Comparison of ENCODE assay signal across 13 cellular contexts in genomic region chr3:129658156-129658843, GRCh38. TPM values are rescaled to one million over a fixed set of nuclear protein-coding genes. Genes with fewer than 3 reads are reported as not detected.
DNase-seq lines count a peak whose midpoint lies in the region; ATAC-seq, FAIRE-seq and TF ChIP-seq lines count a peak whose summit lies in the region.
"Had no signal": no experiment of that assay in that cellular context is flagged by ENCODE, and none has a peak within 500 bp of the region (broad histone marks: within the 10 kb centered on the region; RNA-seq: fewer than 3 reads in every experiment).

No MANE protein-coding gene starts in this region.

- H3K79me2 ChIP-seq in GM23338 (replicated peaks; ENCODE audit: insufficient read depth) (no peaks in the 10 kb centered on the region), endothelial cell of umbilical vein (ENCODE audit: control insufficient read depth, insufficient read depth, low read length) (peaks cover 2% of the 10 kb centered on the region), neural progenitor cell (ENCODE audit: low read depth) (peaks cover 76% of the 10 kb centered on the region)

- H3K9me2 ChIP-seq in GM23338 (ENCODE audit: insufficient read depth) = no peaks in the 10 kb centered on the region

- no peaks in the 10 kb centered on the region for H3K9me3 ChIP-seq in endothelial cell of umbilical vein (replicated peaks; ENCODE audit: control insufficient read depth, insufficient read depth, low read length)
- H3K9me3 ChIP-seq in HAP-1 = no peaks in the 10 kb centered on the region
- no peaks in the 10 kb centered on the region for H3K9me3 ChIP-seq in neural progenitor cell (ENCODE audit: low read depth)
- H3K9me3 ChIP-seq: right atrium auricular region had no signal

- H3K4me1 Mint-ChIP-seq in GM23338 (peaks cover 25% of the 10 kb centered on the region), neural progenitor cell (peaks cover 25% of the 10 kb centered on the region)

- no peak for TF ChIP-seq POLR2A in endothelial cell of umbilical vein (IDR thresholded peaks at IDR 0.05; ENCODE audit: low read depth, low read length)

- CTCF ChIA-PET in endothelial cell of umbilical vein (lab: Charles Lee) = interaction anchor here (0.7 to 1.8 kb wide), 4 partner anchors 31 to 167 kb away, joined by 4 to 5 read pairs (median 4); no protein-coding TSS in a partner anchor

- peak overlapping the region; percentile 60 for H3K27ac Mint-ChIP-seq in GM23338
- no peak overlapping the region for H3K27ac Mint-ChIP-seq in neural progenitor cell
- H3K27ac Mint-ChIP-seq: CD8-positive, alpha-beta T cell had no signal

- H3K4me2 ChIP-seq in GM23338 = no peak overlapping the region
- H3K4me2 ChIP-seq in endothelial cell of umbilical vein (ENCODE audit: insufficient read depth, low read length) = peak overlapping the region; percentile 48
- H3K4me2 ChIP-seq in neural progenitor cell = no peak overlapping the region

- H4K20me1 ChIP-seq in GM23338 (replicated peaks; ENCODE audit: insufficient read depth) (no peaks in the 10 kb centered on the region), endothelial cell of umbilical vein (replicated peaks; ENCODE audit: control insufficient read depth, extremely low read depth, insufficient read depth, low read length) (no peaks in the 10 kb centered on the region), neural progenitor cell (ENCODE audit: low read depth) (peaks cover 12% of the 10 kb centered on the region)

- POLR2A ChIA-PET in endothelial cell of umbilical vein (lab: Charles Lee) = no interaction called here

- no peaks in the 10 kb centered on the region for H3K9me3 Mint-ChIP-seq in GM23338
- H3K9me3 Mint-ChIP-seq in neural progenitor cell = no peaks in the 10 kb centered on the region
- H3K9me3 Mint-ChIP-seq: CD8-positive, alpha-beta T cell had no signal

- H3K4me3 ChIP-seq in GM23338 (no peak overlapping the region), endothelial cell of umbilical vein (replicated peaks in 1 of 3; ENCODE audit: insufficient read depth in 1 of 3, low read depth in 1 of 3, low read length in 3 of 3) (no peak overlapping the region), HAP-1 (no peak overlapping the region), neural progenitor cell (no peak overlapping the region)
- H3K4me3 ChIP-seq: lung, right atrium auricular region had no signal

- H2AFZ ChIP-seq in GM23338 (no peak overlapping the region), endothelial cell of umbilical vein (ENCODE audit: low read depth, low read length) (peak overlapping the region; percentile 27), neural progenitor cell (replicated peaks) (no peak overlapping the region)

- peak; percentile 72 for FAIRE-seq in endothelial cell of umbilical vein (lab: Jason Lieb, UNC)

- H3K36me3 ChIP-seq in GM23338 (ENCODE audit: insufficient read depth) = no peaks in the 10 kb centered on the region
- H3K36me3 ChIP-seq in endothelial cell of umbilical vein (ENCODE audit: control insufficient read depth in 2 of 2, extremely low read depth in 1 of 2, insufficient read depth in 2 of 2, low read length in 2 of 2) = no peaks in the 10 kb centered on the region
- no peaks in the 10 kb centered on the region for H3K36me3 ChIP-seq in HAP-1 (replicated peaks)
- H3K36me3 ChIP-seq in neural progenitor cell = no peaks in the 10 kb centered on the region

- no peaks in the 10 kb centered on the region for H3K9me1 ChIP-seq in endothelial cell of umbilical vein (replicated peaks; ENCODE audit: control insufficient read depth, extremely low read depth, insufficient read depth, low read length)

- H3K27me3 ChIP-seq in GM23338 (ENCODE audit: insufficient read depth) = no peaks in the 10 kb centered on the region
- H3K27me3 ChIP-seq in endothelial cell of umbilical vein (ENCODE audit: control insufficient read depth in 2 of 2, insufficient read depth in 2 of 2, low read length in 2 of 2) = no peaks in the 10 kb centered on the region
- no peaks in the 10 kb centered on the region for H3K27me3 ChIP-seq in HAP-1 (ENCODE audit: low read depth)
- no peaks in the 10 kb centered on the region for H3K27me3 ChIP-seq in neural progenitor cell
- H3K27me3 ChIP-seq: right atrium auricular region had no signal

- no peaks in the 10 kb centered on the region for H3K27me3 Mint-ChIP-seq in GM23338 (ENCODE audit: insufficient read depth, low read depth, poor library complexity)
- no peaks in the 10 kb centered on the region for H3K27me3 Mint-ChIP-seq in neural progenitor cell (ENCODE audit: insufficient read depth, low read depth)

- H3K9ac ChIP-seq in endothelial cell of umbilical vein (replicated peaks; ENCODE audit: extremely low read depth, insufficient read depth, low read length) (no peak overlapping the region), neural progenitor cell (no peak overlapping the region)

- peaks cover 3% of the 10 kb centered on the region; the same call in 2 of the 3 replicates for H3K36me3 Mint-ChIP-seq in GM23338 (ENCODE audit: low read depth)
- peaks cover 15% of the 10 kb centered on the region for H3K36me3 Mint-ChIP-seq in neural progenitor cell

- BruUV-seq in endothelial cell of umbilical vein (replicated peaks; lab: Mats Ljungman, UMichigan) = no TSS peak

- DNase-seq in GM23338 (ENCODE audit: low spot score) (no peak), OCI-M1 (lab: John Stamatoyannopoulos, UW) (peak; percentile 25), endothelial cell of umbilical vein (ENCODE audit: low read depth, low spot score) (peak; percentile 85), pulmonary artery endothelial cell (ENCODE audit: low read depth, low spot score) (peak; percentile 17), HAP-1 (ENCODE audit: low spot score in 2 of 2) (no peak), neural progenitor cell (ENCODE audit: low spot score) (no peak), HUDEP-2 (lab: John Stamatoyannopoulos, UW; ENCODE audit: unreplicated experiment in 76 of 76) (no peak)
- DNase-seq in stimulated activated CD4-positive, alpha-beta T cell treated with anti-CD3 and anti-CD28 coated beads, Interleukin-2, amount 100 ng/mL, for 48 hours = no peak
- DNase-seq: CD8-positive, alpha-beta T cell; NCI-H2171; RPMI8226 had no signal

- peaks cover 10% of the 10 kb centered on the region for H3K4me1 ChIP-seq in GM23338 (ENCODE audit: insufficient read depth)
- H3K4me1 ChIP-seq in endothelial cell of umbilical vein (ENCODE audit: control insufficient read depth, extremely low read depth, insufficient read depth, low read length) = peaks cover 31% of the 10 kb centered on the region
- H3K4me1 ChIP-seq in HAP-1 = peaks cover 15% of the 10 kb centered on the region
- H3K4me1 ChIP-seq in neural progenitor cell = peaks cover 23% of the 10 kb centered on the region

- dilution Hi-C loops in endothelial cell of umbilical vein (cut with MboI; ENCODE audit: extremely low pct_ligation_motif_present, low sequenced_read_pairs) = loop anchor here (25.0 kb wide), 1 partner anchor 179 kb away; no protein-coding TSS in a partner anchor

- H3F3A ChIP-seq in GM23338 (replicated peaks; ENCODE audit: low read depth) (no peaks in the 10 kb centered on the region), neural progenitor cell (ENCODE audit: low read depth) (peaks cover 4% of the 10 kb centered on the region)

- no peak overlapping the region for H3K4me3 Mint-ChIP-seq in GM23338
- H3K4me3 Mint-ChIP-seq in neural progenitor cell = no peak overlapping the region
- H3K4me3 Mint-ChIP-seq: CD8-positive, alpha-beta T cell had no signal

- TF ChIP-seq CTCF in GM23338 (conservative IDR thresholded peaks at IDR 0.05; ENCODE audit: low read depth in 2 of 2) (no peak), endothelial cell of umbilical vein (IDR thresholded peaks at IDR 0.05; ENCODE audit: extremely low read depth in 1 of 2, insufficient read depth in 1 of 2, low read depth in 1 of 2, low read length in 2 of 2) (no peak), neural progenitor cell (IDR thresholded peaks at IDR 0.05) (no peak)

- in situ Hi-C loops in HAP-1 (cut with MboI; ENCODE audit: low sequenced_read_pairs) = no loop called here

- intact Hi-C loops in endothelial cell of umbilical vein (cut with micrococcal nuclease) = loop anchor here (10.0 kb wide), 1 partner anchor 137 kb away; no protein-coding TSS in a partner anchor

- H3K27ac ChIP-seq in GM23338 (ENCODE audit: low read depth) = peak overlapping the region; percentile 34; the same call in 1 of the 2 replicates
- peak overlapping the region; percentile 25 for H3K27ac ChIP-seq in endothelial cell of umbilical vein (ENCODE audit: insufficient read depth, low read depth, low read length)
- no peak overlapping the region for H3K27ac ChIP-seq in neural progenitor cell

- no peak for ATAC-seq in GM23338
- ATAC-seq: CD8-positive, alpha-beta T cell had no signal

TF ChIP-seq in endothelial cell of umbilical vein, 7 proteins besides CTCF, POLR2A, EP300 and RAD21:
- TF ChIP-seq FOS (IDR thresholded peaks at IDR 0.05; ENCODE audit: borderline replicate concordance, insufficient read depth, low read length) = no peak
- no peak for TF ChIP-seq EZH2 (IDR thresholded peaks at IDR 0.05; ENCODE audit: borderline replicate concordance, low read depth, low read length, severe bottlenecking)
- no peak for TF ChIP-seq JUN (IDR thresholded peaks at IDR 0.05; ENCODE audit: borderline replicate concordance, insufficient read depth, insufficient read length, low read depth)
- no peak for TF ChIP-seq GATA2 (IDR thresholded peaks at IDR 0.05; ENCODE audit: insufficient read depth, insufficient read length, low read depth, low read length)
- TF ChIP-seq MAX (IDR thresholded peaks at IDR 0.05; ENCODE audit: insufficient read depth, insufficient read length) = no peak
- TF ChIP-seq MYC (IDR thresholded peaks at IDR 0.05; ENCODE audit: low read depth, low read length) = no peak
- TF ChIP-seq POLR2AphosphoS5 (IDR thresholded peaks at IDR 0.05; ENCODE audit: insufficient read depth, low read depth, low read length) = no peak

RNA-seq across cellular contexts. Expression of gene PLXND1, which starts 51.8 kb away (rescaled TPM):
- total RNA-seq in GM23338 (2014; rRNA removed; shearing (Covaris generic)) = 30.7 and 60.4 TPM in 2 replicates
- 13.3 and 14.7 TPM in 2 replicates for polyA plus RNA-seq in GM23338 (2016; fragmentation: Nextera tagmentation; extraction: Ambion mirVana)
- 834 and 860 TPM in 2 replicates for total RNA-seq in endothelial cell of umbilical vein
- 300 and 332 TPM in 2 replicates for polyA plus RNA-seq in endothelial cell of umbilical vein
- polyA plus RNA-seq in endothelial cell of umbilical vein (2011; cell fraction: cytosol; rRNA removed) = 436 and 495 TPM in 2 replicates
- polyA plus RNA-seq in endothelial cell of umbilical vein (2011; cell fraction: nucleus; rRNA removed) = 1,145 and 1,490 TPM in 2 replicates
- 463 and 559 TPM in 2 replicates for polyA plus RNA-seq in endothelial cell of umbilical vein (2012)
- polyA minus RNA-seq in endothelial cell of umbilical vein = 583 and 647 TPM in 2 replicates
- 21.9 TPM for polyA minus RNA-seq in endothelial cell of umbilical vein (2011; cell fraction: cytosol; rRNA and poly(A)+ RNA removed)
- 454 and 479 TPM in 2 replicates for polyA minus RNA-seq in endothelial cell of umbilical vein (2011; cell fraction: nucleus; rRNA and poly(A)+ RNA removed)
- total RNA-seq in pulmonary artery endothelial cell = 236 and 339 TPM in 2 replicates
- 9.0 and 12.9 TPM in 2 replicates for total RNA-seq in neural progenitor cell (ENCODE audit: low replicate concordance)

Comparison
In these comparisons a context has a peak if more than half of its experiments do, and no peak if none do; other contexts are left out.
1. DNase-seq: peak in OCI-M1 (single experiment), endothelial cell of umbilical vein (single experiment) and pulmonary artery endothelial cell (single experiment); none in GM23338 (single experiment), HAP-1 (0 of 2), stimulated activated CD4-positive, alpha-beta T cell treated with anti-CD3 and anti-CD28 coated beads, Interleukin-2, amount 100 ng/mL, for 48 hours (0 of 2), neural progenitor cell (single experiment) and HUDEP-2 (0 of 76).